ENCODE assay signal across 1 cellular context in the genomic region with DNA sequence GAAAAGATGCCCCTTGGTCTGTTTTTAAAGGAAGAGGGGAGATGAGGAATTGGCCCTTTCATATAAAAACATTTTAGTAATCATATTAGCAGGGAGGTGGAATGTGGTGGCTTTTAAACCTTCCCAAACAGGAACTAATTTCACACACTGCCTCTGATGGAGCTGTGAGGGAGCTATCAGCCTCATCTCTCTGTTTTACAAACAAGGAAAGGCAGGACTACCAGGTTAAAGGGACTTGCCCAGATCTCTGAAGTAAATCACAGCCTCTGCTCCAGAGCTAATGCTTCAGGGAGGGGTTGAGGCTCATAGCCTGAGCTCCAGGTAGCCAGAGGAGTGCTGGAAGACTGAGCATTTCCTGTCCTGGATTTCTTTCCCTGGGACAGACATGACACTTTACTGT.
TF ChIP-seq lines count a peak whose summit lies in the region.

No MANE protein-coding gene starts in this region.

TF ChIP-seq in HepG2, 621 proteins besides CTCF, POLR2A, EP300 and RAD21:
- 0 out of 2 replicates have a peak, but pooled peaks have one; percentile 18 for TF ChIP-seq HDAC2 (CRISPR knock-in tag; IDR thresholded peaks at IDR 0.05)
- TF ChIP-seq TEAD3 (CRISPR knock-in tag; optimal IDR thresholded peaks at IDR 0.05; ENCODE audit: borderline replicate concordance), result peak; percentile 39
- peak; percentile 28; the same call in 1 of the 2 replicates for TF ChIP-seq TARDBP (CRISPR knock-in tag; IDR thresholded peaks at IDR 0.05)
- TF ChIP-seq SAP130 (CRISPR knock-in tag; IDR thresholded peaks at IDR 0.05; ENCODE audit: low read depth), result 0 out of 2 replicates have a peak, but pooled peaks have one; percentile 17
- TF ChIP-seq ZFP36 (IDR thresholded peaks at IDR 0.05; ENCODE audit: borderline replicate concordance, low read depth, low read length, partially characterized antibody), result no peak
- TF ChIP-seq ZNF83 (CRISPR knock-in tag; IDR thresholded peaks at IDR 0.05; ENCODE audit: borderline replicate concordance), result no peak
- TF ChIP-seq, protein P1, sequence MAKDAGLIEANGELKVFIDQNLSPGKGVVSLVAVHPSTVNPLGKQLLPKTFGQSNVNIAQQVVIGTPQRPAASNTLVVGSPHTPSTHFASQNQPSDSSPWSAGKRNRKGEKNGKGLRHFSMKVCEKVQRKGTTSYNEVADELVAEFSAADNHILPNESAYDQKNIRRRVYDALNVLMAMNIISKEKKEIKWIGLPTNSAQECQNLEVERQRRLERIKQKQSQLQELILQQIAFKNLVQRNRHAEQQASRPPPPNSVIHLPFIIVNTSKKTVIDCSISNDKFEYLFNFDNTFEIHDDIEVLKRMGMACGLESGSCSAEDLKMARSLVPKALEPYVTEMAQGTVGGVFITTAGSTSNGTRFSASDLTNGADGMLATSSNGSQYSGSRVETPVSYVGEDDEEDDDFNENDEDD (CRISPR knock-in tag; IDR thresholded peaks at IDR 0.05; ENCODE audit: borderline replicate concordance), result no peak
- no peak for TF ChIP-seq ZSCAN29 (CRISPR knock-in tag; conservative IDR thresholded peaks at IDR 0.05)
- TF ChIP-seq, protein P2, sequence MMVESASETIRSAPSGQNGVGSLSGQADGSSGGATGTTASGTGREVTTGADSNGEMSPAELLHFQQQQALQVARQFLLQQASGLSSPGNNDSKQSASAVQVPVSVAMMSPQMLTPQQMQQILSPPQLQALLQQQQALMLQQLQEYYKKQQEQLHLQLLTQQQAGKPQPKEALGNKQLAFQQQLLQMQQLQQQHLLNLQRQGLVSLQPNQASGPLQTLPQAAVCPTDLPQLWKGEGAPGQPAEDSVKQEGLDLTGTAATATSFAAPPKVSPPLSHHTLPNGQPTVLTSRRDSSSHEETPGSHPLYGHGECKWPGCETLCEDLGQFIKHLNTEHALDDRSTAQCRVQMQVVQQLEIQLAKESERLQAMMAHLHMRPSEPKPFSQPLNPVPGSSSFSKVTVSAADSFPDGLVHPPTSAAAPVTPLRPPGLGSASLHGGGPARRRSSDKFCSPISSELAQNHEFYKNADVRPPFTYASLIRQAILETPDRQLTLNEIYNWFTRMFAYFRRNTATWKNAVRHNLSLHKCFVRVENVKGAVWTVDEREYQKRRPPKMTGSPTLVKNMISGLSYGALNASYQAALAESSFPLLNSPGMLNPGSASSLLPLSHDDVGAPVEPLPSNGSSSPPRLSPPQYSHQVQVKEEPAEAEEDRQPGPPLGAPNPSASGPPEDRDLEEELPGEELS (CRISPR knock-in tag; IDR thresholded peaks at IDR 0.05), result peak; percentile 27; the same call in 1 of the 2 replicates
- 0 out of 2 replicates have a peak, but pooled peaks have one; percentile 58 for TF ChIP-seq ZNF557 (CRISPR knock-in tag; IDR thresholded peaks at IDR 0.05)
- TF ChIP-seq MED1 (CRISPR knock-in tag; IDR thresholded peaks at IDR 0.05), result 0 out of 2 replicates have a peak, but pooled peaks have one; percentile 10
- TF ChIP-seq, protein P3, sequence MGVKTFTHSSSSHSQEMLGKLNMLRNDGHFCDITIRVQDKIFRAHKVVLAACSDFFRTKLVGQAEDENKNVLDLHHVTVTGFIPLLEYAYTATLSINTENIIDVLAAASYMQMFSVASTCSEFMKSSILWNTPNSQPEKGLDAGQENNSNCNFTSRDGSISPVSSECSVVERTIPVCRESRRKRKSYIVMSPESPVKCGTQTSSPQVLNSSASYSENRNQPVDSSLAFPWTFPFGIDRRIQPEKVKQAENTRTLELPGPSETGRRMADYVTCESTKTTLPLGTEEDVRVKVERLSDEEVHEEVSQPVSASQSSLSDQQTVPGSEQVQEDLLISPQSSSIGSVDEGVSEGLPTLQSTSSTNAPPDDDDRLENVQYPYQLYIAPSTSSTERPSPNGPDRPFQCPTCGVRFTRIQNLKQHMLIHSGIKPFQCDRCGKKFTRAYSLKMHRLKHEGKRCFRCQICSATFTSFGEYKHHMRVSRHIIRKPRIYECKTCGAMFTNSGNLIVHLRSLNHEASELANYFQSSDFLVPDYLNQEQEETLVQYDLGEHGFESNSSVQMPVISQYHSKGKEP (CRISPR knock-in tag; IDR thresholded peaks at IDR 0.05), result no peak
- no peak for TF ChIP-seq KLF6 (CRISPR knock-in tag; IDR thresholded peaks at IDR 0.05)
- TF ChIP-seq ZNF292 (CRISPR knock-in tag; IDR thresholded peaks at IDR 0.05; ENCODE audit: borderline replicate concordance, low read depth), result 0 out of 2 replicates have a peak, but pooled peaks have one; percentile 44
- peak; percentile 45; the same call in 1 of the 2 replicates for TF ChIP-seq GFI1 (CRISPR knock-in tag; IDR thresholded peaks at IDR 0.05; ENCODE audit: borderline replicate concordance)
